Comparison of ENCODE assay signal across 2 cellular contexts in genomic region chr21:45943630-45944540, GRCh38.
TF ChIP-seq lines count a peak whose summit lies in the region.

No MANE protein-coding gene starts in this region.

TF ChIP-seq in HepG2, 621 proteins besides CTCF, POLR2A, EP300 and RAD21:
- TF ChIP-seq CC2D1A (CRISPR knock-in tag; IDR thresholded peaks at IDR 0.05) (no peak), ZNF263 (CRISPR knock-in tag; IDR thresholded peaks at IDR 0.05) (peak; percentile 90)

TF ChIP-seq in HEK293, 187 proteins besides CTCF, POLR2A, EP300 and RAD21:
- TF ChIP-seq BCL6B (tag by site-specific recombination; IDR thresholded peaks at IDR 0.05): 0 out of 2 replicates have a peak, but pooled peaks have one; percentile 23
- TF ChIP-seq ZNF473 (tag by site-specific recombination; IDR thresholded peaks at IDR 0.05): no peak
- no peak for TF ChIP-seq ZNF362 (tag by site-specific recombination; IDR thresholded peaks at IDR 0.05)
- peak; percentile 81; the same call in 1 of the 2 replicates for TF ChIP-seq ZEB2 (tag by site-specific recombination; IDR thresholded peaks at IDR 0.05)
- no peak for TF ChIP-seq ZNF169 (tag by site-specific recombination; IDR thresholded peaks at IDR 0.05)
- no peak for TF ChIP-seq ZNF174 (tag by site-specific recombination; IDR thresholded peaks at IDR 0.05)
